Comparison of ENCODE assay signal across 8 cellular contexts in the genomic region with DNA sequence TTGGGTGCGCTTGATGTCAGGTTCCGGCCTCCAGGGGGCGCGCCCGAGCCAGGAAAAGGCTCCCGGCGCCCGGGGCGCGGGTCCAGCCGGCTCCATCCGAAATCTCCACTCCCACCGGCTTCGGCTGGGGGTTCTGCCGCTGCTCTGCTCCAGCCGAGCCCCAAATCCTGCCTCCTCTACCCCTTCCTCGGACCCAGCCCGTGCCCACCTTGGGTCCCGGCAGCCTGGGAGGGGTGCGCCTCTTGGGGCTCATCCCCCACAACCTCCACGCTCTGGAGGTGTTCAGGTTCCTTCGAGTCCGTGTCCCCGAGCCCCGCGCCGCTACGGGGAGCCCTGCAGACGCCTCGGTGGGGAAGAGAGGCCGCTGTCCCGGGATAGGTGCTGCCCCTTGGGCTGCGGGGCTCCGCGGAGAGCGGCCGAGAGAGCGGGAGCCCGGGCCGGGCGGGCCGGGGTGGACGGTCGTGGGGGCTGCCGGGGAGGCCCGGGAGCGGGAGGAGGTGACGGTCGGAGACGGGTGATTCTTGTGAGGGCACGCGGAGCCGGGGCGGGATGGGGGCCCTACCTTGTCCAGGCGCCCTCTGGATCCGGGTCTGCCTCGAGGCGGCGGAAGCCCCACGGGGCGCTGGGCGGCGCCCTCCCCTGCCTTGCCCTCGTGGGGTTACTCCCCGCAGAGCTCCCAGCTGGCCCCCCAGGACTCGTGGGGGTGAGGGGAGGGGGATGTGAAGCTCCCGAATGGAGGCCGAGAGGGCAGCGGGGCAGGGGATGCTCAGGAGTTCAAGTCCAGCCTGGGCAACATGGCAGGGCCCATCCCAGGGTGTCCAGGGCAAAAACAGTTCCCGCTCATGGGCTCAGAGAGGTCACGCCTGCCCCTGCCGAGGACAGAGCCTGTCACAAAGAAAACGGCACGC. TPM values are rescaled to one million over a fixed set of nuclear protein-coding genes. Genes with fewer than 3 reads are reported as not detected.
DNase-seq lines count a peak whose midpoint lies in the region; ATAC-seq and TF ChIP-seq lines count a peak whose summit lies in the region.

No MANE protein-coding gene starts in this region.

- ATAC-seq in CD4-positive, alpha-beta T cell (ENCODE audit: poor library complexity): peak; percentile 93

- no peaks in the 10 kb centered on the region for H3K9me3 Mint-ChIP-seq in CD4-positive, alpha-beta T cell

- peak overlapping the region; percentile 30 for H3K4me3 Mint-ChIP-seq in CD4-positive, alpha-beta T cell

- H3K27ac Mint-ChIP-seq in CD4-positive, alpha-beta T cell: no peak overlapping the region

- intact Hi-C loops in CD4-positive, alpha-beta T cell (cut with DNase I, micrococcal nuclease): loop anchor here in 1 of 2 experiments (1.0 to 5.0 kb wide), 2 partner anchors 150 to 372 kb away; no protein-coding TSS in a partner anchor
- intact Hi-C loops in esophagus muscularis mucosa (cut with DNase I): loop anchor here (5.0 to 10.0 kb wide), 3 partner anchors 55 to 192 kb away; a partner anchor contains a TSS

- no peak for TF ChIP-seq EP300 in esophagus muscularis mucosa (IDR thresholded peaks at IDR 0.05)

- no peaks in the 10 kb centered on the region for H3K36me3 ChIP-seq in NT2/D1 (ENCODE audit: insufficient read depth, insufficient read length, low read length)
- H3K36me3 ChIP-seq in esophagus muscularis mucosa: no peaks in the 10 kb centered on the region

- H3K4me3 ChIP-seq in NT2/D1 (ENCODE audit: insufficient read length, low read depth) (peak overlapping the region; percentile 50), esophagus muscularis mucosa (peak overlapping the region; percentile 60 to 72 (median 64))

- H3K27ac ChIP-seq in CD4-positive, alpha-beta T cell (ENCODE audit: low read depth, low read length): no peak overlapping the region
- peak overlapping the region; percentile 67 to 79 (median 74) for H3K27ac ChIP-seq in esophagus muscularis mucosa (replicated peaks in 1 of 4)

- POLR2A ChIA-PET in CD4-positive, alpha-beta T cell (lab: Charles Lee): interaction anchor here (1.2 kb wide), 1 partner anchor 47 kb away, joined by 5 read pairs; no protein-coding TSS in a partner anchor

- H3K9me3 ChIP-seq in CD4-positive, alpha-beta T cell (ENCODE audit: control insufficient read depth, low read length): no peaks in the 10 kb centered on the region
- H3K9me3 ChIP-seq in NT2/D1 (ENCODE audit: insufficient read depth, low read length) (no peaks in the 10 kb centered on the region), esophagus muscularis mucosa (no peaks in the 10 kb centered on the region)

- TF ChIP-seq CTCF in CD4-positive, alpha-beta T cell (IDR thresholded peaks at IDR 0.05): peak; percentile 91
- peak; percentile 81 to 88 (median 82) for TF ChIP-seq CTCF in esophagus muscularis mucosa (IDR thresholded peaks at IDR 0.05)

- 25% methylated on average over 33 of the region's 74 CpGs for WGBS in esophagus muscularis mucosa

- no peaks in the 10 kb centered on the region for H3K4me1 ChIP-seq in NT2/D1 (ENCODE audit: insufficient read depth, insufficient read length)
- peaks cover 8 to 16% (median 15%) of the 10 kb centered on the region in 4 donors for H3K4me1 ChIP-seq in esophagus muscularis mucosa

- CTCF ChIA-PET in CD4-positive, alpha-beta T cell (lab: Charles Lee): no interaction called here

- H3K27me3 Mint-ChIP-seq in CD4-positive, alpha-beta T cell: peaks cover 4% of the 10 kb centered on the region

- H3K4me1 Mint-ChIP-seq in CD4-positive, alpha-beta T cell (ENCODE audit: low read depth): no peaks in the 10 kb centered on the region

- no peaks in the 10 kb centered on the region for H3K27me3 ChIP-seq in CD4-positive, alpha-beta T cell (ENCODE audit: control insufficient read depth, insufficient read depth, low read length)
- peaks cover 8% of the 10 kb centered on the region for H3K27me3 ChIP-seq in NT2/D1 (ENCODE audit: insufficient read depth, insufficient read length)
- H3K27me3 ChIP-seq in esophagus muscularis mucosa: no peaks in the 10 kb centered on the region

- H3K9ac ChIP-seq in NT2/D1 (ENCODE audit: insufficient read length, low read depth): peak overlapping the region; percentile 80

- no peak for TF ChIP-seq POLR2A in esophagus muscularis mucosa (IDR thresholded peaks at IDR 0.05; ENCODE audit: low read depth)

- DNase-seq in CD4-positive, alpha-beta T cell: peak; percentile 67 to 85 (median 74)
- DNase-seq in H4 (ENCODE audit: low spot score) (peak; percentile 39), NT2/D1 (ENCODE audit: low read depth, low spot score) (peak; percentile 49), activated T-cell treated with anti-CD3 and anti-CD28 coated beads for 4 hours (peak; percentile 75), esophagus muscularis mucosa (ENCODE audit: extremely low spot score) (no peak), myocyte (ENCODE audit: low read depth) (peak; percentile 79), NCI-H187 treated with DMSO at 0.1 percent for 48 hours (lab: John Stamatoyannopoulos, UW) (no peak)
- peak; percentile 57 to 64 for DNase-seq in stimulated activated CD8-positive, alpha-beta memory T cell treated with anti-CD3 and anti-CD28 coated beads, Interleukin-7, amount 100 ng/mL, for 4 hours (ENCODE audit: low read depth in 2 of 2)

- no peaks in the 10 kb centered on the region for H3K36me3 Mint-ChIP-seq in CD4-positive, alpha-beta T cell (ENCODE audit: low read depth)

RNA-seq across cellular contexts. Expression of a gene that starts 13.2 kb away (rescaled TPM):
- 10 to 100 TPM; 39.8 to 41.2 TPM for total RNA-seq in CD4-positive, alpha-beta T cell
- 44.0 and 48.4 TPM in 2 replicates for total RNA-seq in H4 (2014; rRNA removed; shearing (Covaris generic))
- total RNA-seq in esophagus muscularis mucosa (100 to 1,000 TPM; 154 to 287 (median 221) TPM), myocyte (213 and 237 TPM in 2 replicates)
- polyA plus RNA-seq in myocyte (2012): 375 TPM

RNA-seq across cellular contexts. Expression of a gene that starts 22.0 kb away (rescaled TPM):
- total RNA-seq in CD4-positive, alpha-beta T cell: 1 to 10 TPM; 4.3 to 5.3 TPM
- total RNA-seq in H4 (2014; rRNA removed; shearing (Covaris generic)): not detected in 2 replicates
- total RNA-seq in esophagus muscularis mucosa (not detected), myocyte (not detected in 2 replicates)
- not detected for polyA plus RNA-seq in myocyte (2012)

RNA-seq across cellular contexts. Expression of a gene that starts 47.7 kb away (rescaled TPM):
- total RNA-seq in CD4-positive, alpha-beta T cell: 10 to 100 TPM; 77.7 to 80.7 TPM
- 20.2 and 27.8 TPM in 2 replicates for total RNA-seq in H4 (2014; rRNA removed; shearing (Covaris generic))
- 10 to 100 TPM; 30.6 to 47.6 (median 39.6) TPM for total RNA-seq in esophagus muscularis mucosa
- total RNA-seq in myocyte: 26.2 and 29.5 TPM in 2 replicates
- polyA plus RNA-seq in myocyte (2012): 48.2 TPM

RNA-seq across cellular contexts. Expression of a gene that starts 58.3 kb away (rescaled TPM):
- not detected for total RNA-seq in CD4-positive, alpha-beta T cell
- 0.48 and 2.2 TPM in 2 replicates for total RNA-seq in H4 (2014; rRNA removed; shearing (Covaris generic))
- total RNA-seq in esophagus muscularis mucosa (10 to 100 TPM; 77.7 to 81.8 (median 79.1) TPM), myocyte (21.6 and 23.3 TPM in 2 replicates)
- polyA plus RNA-seq in myocyte (2012): 6.0 TPM

Comparison
In these comparisons a context has a peak if more than half of its experiments do, and no peak if none do; other contexts are left out.
1. DNase-seq: peak in CD4-positive, alpha-beta T cell (10 of 10), H4 (single experiment), NT2/D1 (single experiment), activated T-cell treated with anti-CD3 and anti-CD28 coated beads for 4 hours (single experiment), myocyte (single experiment) and stimulated activated CD8-positive, alpha-beta memory T cell treated with anti-CD3 and anti-CD28 coated beads, Interleukin-7, amount 100 ng/mL, for 4 hours (2 of 2); none in esophagus muscularis mucosa (single experiment) and NCI-H187 treated with DMSO at 0.1 percent for 48 hours (single experiment).